In genomic region chr12:113437729-113438100, GRCh38 we compare ENCODE assay signal across 10 cellular contexts. TPM values are rescaled to one million over a fixed set of nuclear protein-coding genes. Genes with fewer than 3 reads are reported as not detected.
"Had no signal": no experiment of that assay in that cellular context is flagged by ENCODE, and none has a peak within 500 bp of the region (broad histone marks: within the 10 kb centered on the region; RNA-seq: fewer than 3 reads in every experiment).

No MANE protein-coding gene starts in this region.

- DNase-seq: H7, IMR-90, KG1 had no signal

- H3K4me1 ChIP-seq: HAP-1 had no signal

- H3K9me3 ChIP-seq: HAP-1 had no signal

- H3K4me2 ChIP-seq: GM23338 had no signal

- FAIRE-seq: HTR-8/SVneo, K562 had no signal

- H2AFZ ChIP-seq: GM23338 had no signal

- H3K4me3 ChIP-seq: GM23338, HAP-1, K562 had no signal

- H3K36me3 ChIP-seq: HAP-1 had no signal

- ATAC-seq: GM23338, HCT116, K562 had no signal

RNA-seq across cellular contexts. Expression of gene SDSL, which starts 15.5 kb away (rescaled TPM):
- total RNA-seq: GM23338 had no signal
- polyA plus RNA-seq: GM23338 had no signal

RNA-seq across cellular contexts. Expression of gene LHX5, which starts 34.0 kb away (rescaled TPM):
- total RNA-seq: GM23338, H4, HT-29, IMR-90 had no signal
- polyA plus RNA-seq: IMR-90 had no signal

RNA-seq across cellular contexts. Expression of gene SDS, which starts 34.0 kb away (rescaled TPM):
- total RNA-seq: GM23338, H4, HT-29, IMR-90 had no signal
- polyA plus RNA-seq: IMR-90 had no signal
